In genomic region chr13:20232556-20233277, GRCh38 we compare ENCODE assay signal across 8 cellular contexts. TPM values are rescaled to one million over a fixed set of nuclear protein-coding genes. Genes with fewer than 3 reads are reported as not detected.
DNase-seq lines count a peak whose midpoint lies in the region; ATAC-seq and TF ChIP-seq lines count a peak whose summit lies in the region.

No MANE protein-coding gene starts in this region.

- H3K4me1 ChIP-seq in HUES64 (ENCODE audit: insufficient read depth, low read length) (peaks cover 9% of the 10 kb centered on the region; the same call in 1 of the 2 replicates), parathyroid adenoma (no peaks in the 10 kb centered on the region)

- H3K4me2 ChIP-seq in parathyroid adenoma (ENCODE audit: low read length) = peak overlapping the region; percentile 69

- H3K27ac ChIP-seq in HUES64 (ENCODE audit: low read depth, low read length) = no peak overlapping the region
- H3K27ac ChIP-seq in parathyroid adenoma = no peak overlapping the region

- no peak overlapping the region for H2AFZ ChIP-seq in parathyroid adenoma

- H3K27me3 Mint-ChIP-seq in CD14-positive monocyte (ENCODE audit: low read depth in 3 of 3) = peaks cover 41 to 62% (median 44%) of the 10 kb centered on the region in 3 donors

- H3K27me3 ChIP-seq in HUES64 (ENCODE audit: insufficient read depth, low read length) (peaks cover 83% of the 10 kb centered on the region), parathyroid adenoma (ENCODE audit: control insufficient read depth, insufficient read depth, low read length) (peaks cover 4% of the 10 kb centered on the region)

- no peaks in the 10 kb centered on the region for H3K9me3 ChIP-seq in HUES64 (ENCODE audit: insufficient read depth, low read depth, low read length)
- no peaks in the 10 kb centered on the region for H3K9me3 ChIP-seq in parathyroid adenoma (ENCODE audit: control insufficient read depth, low read length)

- H3K4me3 Mint-ChIP-seq in CD14-positive monocyte = peak overlapping the region; percentile 37 to 71

- ATAC-seq in esophagus mucosa = peak; percentile 62

- no peak for DNase-seq in CD14-positive monocyte (ENCODE audit: low spot score)
- DNase-seq in NCI-H146 treated with DMSO at 0.1 percent for 48 hours (lab: John Stamatoyannopoulos, UW; ENCODE audit: unreplicated experiment) = no peak
- no peak for DNase-seq in effector CD8-positive, alpha-beta T cell (lab: John Stamatoyannopoulos, UW)
- DNase-seq in stimulated activated naive CD4-positive, alpha-beta T cell treated with Interleukin-2 at 50 U/mL for 16 hours (lab: John Stamatoyannopoulos, UW) = no peak
- DNase-seq in COR-L47 (lab: John Stamatoyannopoulos, UW) = no peak

- H3K27ac Mint-ChIP-seq in CD14-positive monocyte = no peak overlapping the region

- intact Hi-C loops in CD14-positive monocyte (cut with micrococcal nuclease) = no loop called here

- H3K9ac ChIP-seq in HUES64 (ENCODE audit: low read depth, low read length) (no peak overlapping the region), parathyroid adenoma (no peak overlapping the region)

- H3K4me3 ChIP-seq in HUES64 (ENCODE audit: low read length) = peak overlapping the region; percentile 51
- no peak overlapping the region for H3K4me3 ChIP-seq in parathyroid adenoma (ENCODE audit: low read depth, low read length)

- H3K36me3 Mint-ChIP-seq in CD14-positive monocyte = peaks cover 0 to 16% of the 10 kb centered on the region in 2 donors

- 42% methylated on average over 25 of the region's 25 CpGs for WGBS in HUES64

- peaks cover 18% of the 10 kb centered on the region for H3K4me1 Mint-ChIP-seq in CD14-positive monocyte

- peaks cover 0 to 11% (median 4%) of the 10 kb centered on the region in 7 donors for H3K9me3 Mint-ChIP-seq in CD14-positive monocyte

- H3K36me3 ChIP-seq in HUES64 (ENCODE audit: insufficient read depth, low read length) (no peaks in the 10 kb centered on the region), parathyroid adenoma (ENCODE audit: control insufficient read depth, insufficient read depth, low read length) (no peaks in the 10 kb centered on the region)

- no peaks in the 10 kb centered on the region for H3K79me2 ChIP-seq in parathyroid adenoma

- TF ChIP-seq CTCF in CD14-positive monocyte (IDR thresholded peaks at IDR 0.05) (no peak), parathyroid adenoma (IDR thresholded peaks at IDR 0.05) (no peak)

RNA-seq across cellular contexts. Expression of gene GJB6, which starts 0.6 kb away (rescaled TPM):
- polyA plus RNA-seq in CD14-positive monocyte = not detected
- not detected for polyA plus RNA-seq in HUES64 (2013, experiment 1 of 2)
- polyA plus RNA-seq in HUES64 (2013, experiment 2 of 2) = not detected
- 369 TPM for total RNA-seq in esophagus mucosa

RNA-seq across cellular contexts. Expression of gene GJB2, which starts 40.0 kb away (rescaled TPM):
- not detected for polyA plus RNA-seq in CD14-positive monocyte
- polyA plus RNA-seq in HUES64 (2013, experiment 1 of 2) = 0.15 TPM
- not detected for polyA plus RNA-seq in HUES64 (2013, experiment 2 of 2)
- total RNA-seq in esophagus mucosa = 1,565 TPM
